ENCODE assay signal across 18 cellular contexts in genomic region chr7:157709531-157710251, GRCh38.
"Had no signal": no experiment of that assay in that cellular context is flagged by ENCODE, and none has a peak within 500 bp of the region (broad histone marks: within the 10 kb centered on the region; RNA-seq: fewer than 3 reads in every experiment).

No MANE protein-coding gene starts in this region.

- H3K4me1 Mint-ChIP-seq: activated CD4-positive, alpha-beta T cell treated with anti-CD3 and anti-CD28 coated beads, Interleukin-2, amount 10 ng/mL, durations not matched to agents 7 days and 5 days; activated naive CD4-positive, alpha-beta T cell treated with anti-CD3 and anti-CD28 coated beads, Interleukin-2, amount 50 U/mL, for 24 hours; activated T-helper 17 cell treated with anti-CD3 and anti-CD28 coated beads, Interleukin-2, amount 50 U/mL, for 72 hours had no signal

- H3K36me3 Mint-ChIP-seq: activated naive CD4-positive, alpha-beta T cell treated with anti-CD3 and anti-CD28 coated beads, Interleukin-2, amount 50 U/mL, for 24 hours; naive thymus-derived CD8-positive, alpha-beta T cell had no signal

- H3K27me3 Mint-ChIP-seq: activated CD4-positive, alpha-beta T cell treated with anti-CD3 and anti-CD28 coated beads, Interleukin-2, amount 10 ng/mL, durations not matched to agents 7 days and 5 days; activated naive CD4-positive, alpha-beta T cell treated with anti-CD3 and anti-CD28 coated beads, Interleukin-2, amount 50 U/mL, for 24 hours had no signal

- H3K27ac Mint-ChIP-seq: activated CD4-positive, alpha-beta T cell treated with anti-CD3 and anti-CD28 coated beads, Interleukin-2, amount 10 ng/mL, durations not matched to agents 7 days and 5 days; activated naive CD4-positive, alpha-beta T cell treated with anti-CD3 and anti-CD28 coated beads, Interleukin-2, amount 50 U/mL, for 24 hours; activated T-helper 17 cell treated with anti-CD3 and anti-CD28 coated beads, Interleukin-2, amount 50 U/mL, for 72 hours; progenitor cell of endocrine pancreas; stimulated activated naive CD8-positive, alpha-beta T cell treated with anti-CD3 and anti-CD28 coated beads, Interleukin-15, Interleukin-2, amounts not matched to agents 100 ng/mL and 50 ng/mL, for 24 hours had no signal

- H3K27me3 ChIP-seq: cardiac muscle cell, right atrium auricular region had no signal

- DNase-seq: activated CD4-positive, alpha-beta T cell treated with anti-CD3 and anti-CD28 coated beads, Interleukin-2, amount 10 ng/mL, durations not matched to agents 7 days and 5 days; hippocampal formation; left ventricle myocardium inferior; mesenchymal stem cell; naive thymus-derived CD8-positive, alpha-beta T cell; nucleus accumbens; trophoblast cell had no signal

- H3K9me3 Mint-ChIP-seq: activated CD4-positive, alpha-beta T cell treated with anti-CD3 and anti-CD28 coated beads, Interleukin-2, amount 10 ng/mL, durations not matched to agents 7 days and 5 days; activated naive CD4-positive, alpha-beta T cell treated with anti-CD3 and anti-CD28 coated beads, Interleukin-2, amount 50 U/mL, for 24 hours; activated T-helper 17 cell treated with anti-CD3 and anti-CD28 coated beads, Interleukin-2, amount 50 U/mL, for 72 hours; naive thymus-derived CD8-positive, alpha-beta T cell; stimulated activated naive CD8-positive, alpha-beta T cell treated with anti-CD3 and anti-CD28 coated beads, Interleukin-15, Interleukin-2, amounts not matched to agents 100 ng/mL and 50 ng/mL, for 24 hours had no signal

- H3K27ac ChIP-seq: adrenal gland, cardiac muscle cell, esophagus muscularis mucosa, left ventricle myocardium inferior, right atrium auricular region, suprapubic skin, VCaP had no signal

- H3K4me3 ChIP-seq: adrenal gland, cardiac muscle cell, esophagus muscularis mucosa, left ventricle myocardium inferior, right atrium auricular region, smooth muscle cell, suprapubic skin had no signal

- H3K36me3 ChIP-seq: adrenal gland, cardiac muscle cell, esophagus muscularis mucosa, left ventricle myocardium inferior, right atrium auricular region, suprapubic skin had no signal

- H3K4me1 ChIP-seq: adrenal gland, esophagus muscularis mucosa, left ventricle myocardium inferior, right atrium auricular region, suprapubic skin had no signal

- H3K9me3 ChIP-seq: adrenal gland, esophagus muscularis mucosa, left ventricle myocardium inferior, right atrium auricular region, suprapubic skin had no signal

- ATAC-seq: activated T-helper 17 cell treated with anti-CD3 and anti-CD28 coated beads, Interleukin-2, amount 50 U/mL, for 72 hours; naive thymus-derived CD8-positive, alpha-beta T cell had no signal

- H3K4me3 Mint-ChIP-seq: activated CD4-positive, alpha-beta T cell treated with anti-CD3 and anti-CD28 coated beads, Interleukin-2, amount 10 ng/mL, durations not matched to agents 7 days and 5 days; activated naive CD4-positive, alpha-beta T cell treated with anti-CD3 and anti-CD28 coated beads, Interleukin-2, amount 50 U/mL, for 24 hours; activated T-helper 17 cell treated with anti-CD3 and anti-CD28 coated beads, Interleukin-2, amount 50 U/mL, for 72 hours; naive thymus-derived CD8-positive, alpha-beta T cell; stimulated activated naive CD8-positive, alpha-beta T cell treated with anti-CD3 and anti-CD28 coated beads, Interleukin-15, Interleukin-2, amounts not matched to agents 100 ng/mL and 50 ng/mL, for 24 hours had no signal
